In the genomic region with DNA sequence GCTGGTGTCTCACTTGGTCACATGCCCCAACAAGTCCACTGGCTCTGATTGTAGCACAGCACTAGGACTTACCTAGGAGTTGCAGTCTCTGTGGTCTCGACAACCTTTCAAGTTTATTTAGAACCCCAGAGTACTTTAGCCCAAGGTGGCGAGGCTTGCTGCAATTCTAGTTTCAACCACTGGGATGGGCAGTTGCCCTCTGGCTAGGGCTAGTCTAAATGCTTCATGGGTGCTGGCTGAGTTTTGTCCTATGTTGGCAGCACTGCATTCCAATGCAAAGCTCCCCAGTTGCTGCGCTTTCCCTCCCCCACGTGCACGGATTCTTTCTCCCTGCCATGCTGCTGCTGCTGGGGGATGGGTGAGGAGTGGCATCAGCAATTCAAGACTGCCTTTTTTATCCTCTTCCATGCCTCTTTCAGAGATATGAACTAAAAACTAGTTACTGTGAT, we compare ENCODE assay signal across 7 cellular contexts.
A peak's percentile ranks its signal among the peaks of the same experiment; 100 is the strongest.
DNase-seq lines count a peak whose midpoint lies in the region; TF ChIP-seq lines count a peak whose summit lies in the region.

No MANE protein-coding gene starts in this region.

- TF ChIP-seq CTCF in GM12873 (IDR thresholded peaks at IDR 0.05; ENCODE audit: insufficient read depth, low read depth, low read length, missing control alignments) (peak; percentile 75), cardiac fibroblast (IDR thresholded peaks at IDR 0.05; ENCODE audit: low read depth, low read length) (peak; percentile 70), neural progenitor cell (IDR thresholded peaks at IDR 0.05) (peak; percentile 60)

- H3K79me2 ChIP-seq in neural progenitor cell (ENCODE audit: low read depth) = no peaks in the 10 kb centered on the region

- no peak overlapping the region for H3K4me3 Mint-ChIP-seq in neural progenitor cell

- no peak overlapping the region for H3K27ac Mint-ChIP-seq in neural progenitor cell

- H3K9me3 Mint-ChIP-seq in neural progenitor cell = no peaks in the 10 kb centered on the region

- H2AFZ ChIP-seq in neural progenitor cell (replicated peaks) = no peak overlapping the region

- H3K27me3 Mint-ChIP-seq in neural progenitor cell (ENCODE audit: insufficient read depth, low read depth) = no peaks in the 10 kb centered on the region

- no peak overlapping the region for H3K4me3 ChIP-seq in cardiac fibroblast (replicated peaks in 1 of 2; ENCODE audit: low read depth in 2 of 2, low read length in 2 of 2)
- H3K4me3 ChIP-seq in neural progenitor cell = no peak overlapping the region

- H3K4me2 ChIP-seq in neural progenitor cell = peak overlapping the region; percentile 30

- H3K4me1 Mint-ChIP-seq in neural progenitor cell = peaks cover 6% of the 10 kb centered on the region

- DNase-seq in LHCN-M2 (ENCODE audit: low read depth) = peak; percentile 45
- DNase-seq in cardiac fibroblast (ENCODE audit: low read depth in 2 of 2) = peak; percentile 17 to 46
- peak; percentile 78 for DNase-seq in neural progenitor cell (ENCODE audit: low spot score)
- no peak for DNase-seq in NCI-H1930 (lab: John Stamatoyannopoulos, UW)
- no peak for DNase-seq in NCI-H2029 treated with DMSO at 0.1 percent for 48 hours (lab: John Stamatoyannopoulos, UW)
- no peak for DNase-seq in stimulated activated naive CD4-positive, alpha-beta T cell (lab: John Stamatoyannopoulos, UW)

- H3K9me3 ChIP-seq in neural progenitor cell (ENCODE audit: low read depth) = no peaks in the 10 kb centered on the region

- no peak overlapping the region for H3K9ac ChIP-seq in neural progenitor cell

- H3K36me3 ChIP-seq in neural progenitor cell = no peaks in the 10 kb centered on the region

- H3F3A ChIP-seq in neural progenitor cell (ENCODE audit: low read depth) = no peaks in the 10 kb centered on the region

- no peaks in the 10 kb centered on the region for H4K20me1 ChIP-seq in neural progenitor cell (ENCODE audit: low read depth)

- no peaks in the 10 kb centered on the region for H3K27me3 ChIP-seq in neural progenitor cell

- peaks cover 7% of the 10 kb centered on the region for H3K4me1 ChIP-seq in neural progenitor cell

- H3K36me3 Mint-ChIP-seq in neural progenitor cell = peaks cover 31% of the 10 kb centered on the region

- no peak overlapping the region for H3K27ac ChIP-seq in neural progenitor cell

Comparison
In these comparisons a context has a peak if more than half of its experiments do, and no peak if none do; other contexts are left out.
1. DNase-seq: peak in LHCN-M2 (single experiment), cardiac fibroblast (2 of 2) and neural progenitor cell (single experiment); none in NCI-H1930 (0 of 2), NCI-H2029 treated with DMSO at 0.1 percent for 48 hours (single experiment) and stimulated activated naive CD4-positive, alpha-beta T cell (0 of 6).
2. Peak in every context shown above with its lines, with median percentiles within 50 percentile points of each other: CTCF ChIP-seq.